Comparison of ENCODE assay signal across 13 cellular contexts in genomic region chr6:134741193-134741521, GRCh38.
DNase-seq lines count a peak whose midpoint lies in the region; ATAC-seq and TF ChIP-seq lines count a peak whose summit lies in the region.
"Had no signal": no experiment of that assay in that cellular context is flagged by ENCODE, and none has a peak within 500 bp of the region (broad histone marks: within the 10 kb centered on the region; RNA-seq: fewer than 3 reads in every experiment).

No MANE protein-coding gene starts in this region.

- peak; percentile 20 to 45 (median 39) for TF ChIP-seq CTCF in nephron (IDR thresholded peaks at IDR 0.05; ENCODE audit: unreplicated experiment in 3 of 3)

- peak; percentile 14 for DNase-seq in Daoy (ENCODE audit: low read depth)
- peak; percentile 51 for DNase-seq in NCI-H2171 (lab: John Stamatoyannopoulos, UW)
- no peak for DNase-seq in NCI-H2107 (lab: John Stamatoyannopoulos, UW)
- DNase-seq in LoVo (ENCODE audit: low spot score): no peak
- no peak for DNase-seq in NCI-H446 treated with DMSO at 0.1 percent for 48 hours (lab: John Stamatoyannopoulos, UW)
- DNase-seq: activated CD4-positive, alpha-beta T cell treated with anti-CD3 and anti-CD28 coated beads, Interleukin-2, amount 50 U/mL, for 4 hours; effector memory CD8-positive, alpha-beta T cell; naive thymus-derived CD4-positive, alpha-beta T cell had no signal

- H3K4me1 Mint-ChIP-seq in nephron: peaks cover 46% of the 10 kb centered on the region
- H3K4me1 Mint-ChIP-seq: activated naive CD4-positive, alpha-beta T cell treated with anti-CD3 and anti-CD28 coated beads, Interleukin-2, amount 50 U/mL, for 24 hours; IgD-negative memory B cell; naive thymus-derived CD4-positive, alpha-beta T cell had no signal

- ATAC-seq in HG02885 (IDR thresholded peaks at IDR 0.05; ENCODE audit: poor library complexity, unreplicated experiment): no peak
- ATAC-seq: effector memory CD8-positive, alpha-beta T cell; naive thymus-derived CD4-positive, alpha-beta T cell had no signal

- H3K4me3 Mint-ChIP-seq in nephron: no peak overlapping the region
- H3K4me3 Mint-ChIP-seq: activated naive CD4-positive, alpha-beta T cell treated with anti-CD3 and anti-CD28 coated beads, Interleukin-2, amount 50 U/mL, for 24 hours; effector memory CD8-positive, alpha-beta T cell; IgD-negative memory B cell; naive thymus-derived CD4-positive, alpha-beta T cell had no signal

- H3K36me3 Mint-ChIP-seq in nephron (ENCODE audit: low read depth): no peaks in the 10 kb centered on the region
- H3K36me3 Mint-ChIP-seq: activated naive CD4-positive, alpha-beta T cell treated with anti-CD3 and anti-CD28 coated beads, Interleukin-2, amount 50 U/mL, for 24 hours; IgD-negative memory B cell; naive thymus-derived CD4-positive, alpha-beta T cell had no signal

- peak overlapping the region; percentile 66 for H3K27ac ChIP-seq in cingulate gyrus (ENCODE audit: low read depth, low read length)

- H3K9me3 Mint-ChIP-seq in nephron: no peaks in the 10 kb centered on the region
- H3K9me3 Mint-ChIP-seq: activated naive CD4-positive, alpha-beta T cell treated with anti-CD3 and anti-CD28 coated beads, Interleukin-2, amount 50 U/mL, for 24 hours; effector memory CD8-positive, alpha-beta T cell had no signal

- H3K27me3 Mint-ChIP-seq in nephron (ENCODE audit: low read depth): peaks cover 5% of the 10 kb centered on the region

- H3K27ac Mint-ChIP-seq in nephron: peak overlapping the region; percentile 21 to 58 (median 24)
- H3K27ac Mint-ChIP-seq: activated naive CD4-positive, alpha-beta T cell treated with anti-CD3 and anti-CD28 coated beads, Interleukin-2, amount 50 U/mL, for 24 hours; effector memory CD8-positive, alpha-beta T cell; IgD-negative memory B cell had no signal

Comparison
In these comparisons a context has a peak if more than half of its experiments do, and no peak if none do; other contexts are left out.
1. DNase-seq: peak in Daoy (single experiment) and NCI-H2171 (single experiment); none in NCI-H2107 (single experiment), LoVo (single experiment) and NCI-H446 treated with DMSO at 0.1 percent for 48 hours (single experiment).